In genomic region chr12:53380797-53381738, GRCh38 we compare ENCODE assay signal across 8 cellular contexts. TPM values are rescaled to one million over a fixed set of nuclear protein-coding genes. Genes with fewer than 3 reads are reported as not detected.
A peak's percentile ranks its signal among the peaks of the same experiment; 100 is the strongest.
DNase-seq lines count a peak whose midpoint lies in the region; ATAC-seq and TF ChIP-seq lines count a peak whose summit lies in the region.

No MANE protein-coding gene starts in this region.

- no peaks in the 10 kb centered on the region for H3K9me2 ChIP-seq in SK-N-SH

- H4K20me1 ChIP-seq in SK-N-SH (ENCODE audit: insufficient read depth), result peaks cover 6% of the 10 kb centered on the region; the same call in 1 of the 2 replicates

- H3K27me3 Mint-ChIP-seq in T-cell, result no peaks in the 10 kb centered on the region

- CTCF ChIA-PET in SK-N-SH (lab: Yijun Ruan, JAX), result interaction anchor here (0.8 to 4.8 kb wide), 14 partner anchors 23 to 128 kb away, joined by 3 to 53 read pairs (median 4); partner anchors contain the start of genes AAAS and AMHR2
- CTCF ChIA-PET in T-cell (lab: Charles Lee), result interaction anchor here (0.6 to 2.8 kb wide), 9 partner anchors 25 to 96 kb away, joined by 3 to 24 read pairs (median 3); partner anchors contain the start of genes AAAS (in 1 of the 2) and PRR13 (in 1 of the 2)

- H3K4me1 Mint-ChIP-seq in T-cell, result peaks cover 36 to 53% (median 44%) of the 10 kb centered on the region in 3 donors

- peak overlapping the region; percentile 45 to 69 for H3K4me3 ChIP-seq in SK-N-SH (ENCODE audit: low read depth in 2 of 2, low read length in 1 of 2)
- peak overlapping the region; percentile 48 for H3K4me3 ChIP-seq in fibroblast of pulmonary artery (replicated peaks; ENCODE audit: low read depth, low read length)

- ATAC-seq in SK-N-SH treated with all-trans-retinoic acid at 6 μM for 48 hours, result no peak
- ATAC-seq in T-cell (replicated peaks in 1 of 4), result no peak

- peaks cover 30 to 40% of the 10 kb centered on the region in 2 experiments for H3K4me1 ChIP-seq in SK-N-SH (ENCODE audit: control insufficient read depth in 1 of 2, insufficient read depth in 2 of 2, low read depth in 1 of 2, low read length in 1 of 2)

- TF ChIP-seq CTCF in SK-N-SH (IDR thresholded peaks at IDR 0.05) (no peak), fibroblast of pulmonary artery (IDR thresholded peaks at IDR 0.05; ENCODE audit: low read length, missing control alignments) (no peak)

- peaks cover 30% of the 10 kb centered on the region for H3K36me3 Mint-ChIP-seq in T-cell

- H3K79me2 ChIP-seq in SK-N-SH (ENCODE audit: insufficient read depth), result peaks cover 52% of the 10 kb centered on the region

- no peaks in the 10 kb centered on the region for H3K27me3 ChIP-seq in SK-N-SH (ENCODE audit: insufficient read depth)

- H3K36me3 ChIP-seq in SK-N-SH (replicated peaks in 1 of 2; ENCODE audit: control insufficient read depth in 1 of 2, insufficient read depth in 2 of 2, low read length in 1 of 2), result peaks cover 14 to 32% of the 10 kb centered on the region in 2 experiments

- TF ChIP-seq EP300 in SK-N-SH (IDR thresholded peaks at IDR 0.05; ENCODE audit: borderline replicate concordance in 1 of 2, low read depth in 1 of 2, low read length in 1 of 2), result no peak

- H3K27ac Mint-ChIP-seq in T-cell, result peak overlapping the region; percentile 85 to 93

- peak overlapping the region in 2 of 3 donors; percentile 78 to 84 for H3K4me3 Mint-ChIP-seq in T-cell

- TF ChIP-seq RAD21 in SK-N-SH (IDR thresholded peaks at IDR 0.05; ENCODE audit: low read length), result no peak

- peaks cover 21% of the 10 kb centered on the region for H3F3A ChIP-seq in SK-N-SH (replicated peaks; ENCODE audit: insufficient read depth)

- peak overlapping the region; percentile 18 for H2AFZ ChIP-seq in SK-N-SH (ENCODE audit: low read depth)

- POLR2A ChIA-PET in SK-N-SH (lab: Yijun Ruan, JAX) (interaction anchor here (2.1 kb wide), 1 partner anchor 60 kb away, joined by 6 read pairs; the partner anchor contains the start of gene AAAS), T-cell (lab: Charles Lee) (interaction anchor here in 1 of 2 donors (0.5 kb wide), 1 partner anchor 72 kb away, joined by 6 read pairs; no protein-coding TSS in a partner anchor)

- H3K9ac ChIP-seq in SK-N-SH, result peak overlapping the region; percentile 67; the same call in 1 of the 2 replicates

- H3K9me3 ChIP-seq in SK-N-SH, result no peaks in the 10 kb centered on the region

- DNase-seq in SK-N-SH (no peak), T-cell (peak in 1 of 34 experiments; percentile 7), fibroblast of pulmonary artery (ENCODE audit: low read depth) (peak; percentile 61), renal cortical epithelial cell (ENCODE audit: low read depth) (peak; percentile 74), pons (ENCODE audit: low spot score) (no peak), GDM1 (lab: John Stamatoyannopoulos, UW) (no peak), cerebellum (ENCODE audit: low spot score) (no peak)

- 6% methylated on average over 21 of the region's 21 CpGs for WGBS in SK-N-SH (ENCODE audit: low lambda C conversion rate)

- H3K4me2 ChIP-seq in SK-N-SH, result peak overlapping the region; percentile 89

- H3K27ac ChIP-seq in SK-N-SH (ENCODE audit: low read depth in 2 of 2, low read length in 1 of 2), result peak overlapping the region; percentile 70 to 84

- no peaks in the 10 kb centered on the region for H3K9me3 Mint-ChIP-seq in T-cell

TF ChIP-seq in SK-N-SH, 30 proteins besides CTCF, POLR2A, EP300 and RAD21:
- TF ChIP-seq FOXM1 (IDR thresholded peaks at IDR 0.05; ENCODE audit: low read depth) (no peak), POLR2AphosphoS5 (IDR thresholded peaks at IDR 0.05; ENCODE audit: low read depth, low read length) (0 out of 2 replicates have a peak, but pooled peaks have one; percentile 30), SMC3 (IDR thresholded peaks at IDR 0.05; ENCODE audit: low read depth, low read length) (no peak), MXI1 (IDR thresholded peaks at IDR 0.05; ENCODE audit: low read depth, low read length) (0 out of 2 replicates have a peak, but pooled peaks have one; percentile 17)

TF ChIP-seq in SK-N-SH treated with all-trans-retinoic acid at 6 μM for 48 hours, 23 proteins besides CTCF, POLR2A, EP300 and RAD21:
- no peak for TF ChIP-seq ISL1 (CRISPR knock-in tag; IDR thresholded peaks at IDR 0.05)
- no peak for TF ChIP-seq ZNF8 (CRISPR knock-in tag; IDR thresholded peaks at IDR 0.05)
- TF ChIP-seq TOX (CRISPR knock-in tag; IDR thresholded peaks at IDR 0.05; ENCODE audit: borderline replicate concordance), result no peak
TF ChIP-seq in SK-N-SH treated with all-trans-retinoic acid at 6 μM for 48 hours: peak in this region for 0.

RNA-seq across cellular contexts. Expression of gene SP1, which starts 1.1 kb away (rescaled TPM):
- polyA plus RNA-seq in SK-N-SH (2012; rRNA removed), result 12.9 and 18.8 TPM in 2 replicates
- 9.1 and 12.8 TPM in 2 replicates for polyA plus RNA-seq in SK-N-SH (2012; cell fraction: cytosol; rRNA removed)
- polyA plus RNA-seq in SK-N-SH (2012; cell fraction: nucleus; rRNA removed), result 26.1 and 41.3 TPM in 2 replicates
- 100 to 1,000 TPM in 2 of 5 donors, 10 to 100 TPM in 3; 72.7 to 109 (median 96.6) TPM for total RNA-seq in T-cell
- 33.3 and 51.7 TPM in 2 replicates for total RNA-seq in renal cortical epithelial cell
- 27.0 TPM for total RNA-seq in cerebellum

RNA-seq across cellular contexts. Expression of gene AMHR2, which starts 42.6 kb away (rescaled TPM):
- 0.03 and 0.06 TPM in 2 replicates for polyA plus RNA-seq in SK-N-SH (2012; rRNA removed)
- polyA plus RNA-seq in SK-N-SH (2012; cell fraction: cytosol; rRNA removed), result 0.03 TPM in 1 of 2 replicates, not detected in the other
- 0.05 and 0.16 TPM in 2 replicates for polyA plus RNA-seq in SK-N-SH (2012; cell fraction: nucleus; rRNA removed)
- total RNA-seq in T-cell (under 1 TPM in 1 of 5 donors, not detected in 4; 0.19 TPM), renal cortical epithelial cell (not detected in 2 replicates), cerebellum (not detected)

RNA-seq across cellular contexts. Expression of gene SP7, which starts 44.9 kb away (rescaled TPM):
- not detected in 2 replicates for polyA plus RNA-seq in SK-N-SH (2012; rRNA removed)
- polyA plus RNA-seq in SK-N-SH (2012; cell fraction: cytosol; rRNA removed), result 0.01 TPM in 1 of 2 replicates, not detected in the other
- polyA plus RNA-seq in SK-N-SH (2012; cell fraction: nucleus; rRNA removed), result 0.07 and 0.16 TPM in 2 replicates
- total RNA-seq in T-cell (under 1 TPM in 1 of 5 donors, not detected in 4; 0.12 TPM), renal cortical epithelial cell (not detected in 2 replicates), cerebellum (not detected)

RNA-seq across cellular contexts. Expression of gene AAAS, which starts 59.7 kb away (rescaled TPM):
- 64.9 and 70.6 TPM in 2 replicates for polyA plus RNA-seq in SK-N-SH (2012; rRNA removed)
- polyA plus RNA-seq in SK-N-SH (2012; cell fraction: cytosol; rRNA removed), result 23.5 and 30.1 TPM in 2 replicates
- 274 and 299 TPM in 2 replicates for polyA plus RNA-seq in SK-N-SH (2012; cell fraction: nucleus; rRNA removed)
- 10 to 100 TPM; 39.3 to 74.6 (median 66.2) TPM for total RNA-seq in T-cell
- 40.1 and 40.3 TPM in 2 replicates for total RNA-seq in renal cortical epithelial cell
- total RNA-seq in cerebellum, result 34.9 TPM

Comparison
In these comparisons a context has a peak if more than half of its experiments do, and no peak if none do; other contexts are left out.
1. DNase-seq: peak in fibroblast of pulmonary artery (single experiment) and renal cortical epithelial cell (single experiment); none in SK-N-SH (single experiment), pons (single experiment), GDM1 (single experiment) and cerebellum (single experiment).